Comparison of ENCODE assay signal across 1 cellular context in the genomic region with DNA sequence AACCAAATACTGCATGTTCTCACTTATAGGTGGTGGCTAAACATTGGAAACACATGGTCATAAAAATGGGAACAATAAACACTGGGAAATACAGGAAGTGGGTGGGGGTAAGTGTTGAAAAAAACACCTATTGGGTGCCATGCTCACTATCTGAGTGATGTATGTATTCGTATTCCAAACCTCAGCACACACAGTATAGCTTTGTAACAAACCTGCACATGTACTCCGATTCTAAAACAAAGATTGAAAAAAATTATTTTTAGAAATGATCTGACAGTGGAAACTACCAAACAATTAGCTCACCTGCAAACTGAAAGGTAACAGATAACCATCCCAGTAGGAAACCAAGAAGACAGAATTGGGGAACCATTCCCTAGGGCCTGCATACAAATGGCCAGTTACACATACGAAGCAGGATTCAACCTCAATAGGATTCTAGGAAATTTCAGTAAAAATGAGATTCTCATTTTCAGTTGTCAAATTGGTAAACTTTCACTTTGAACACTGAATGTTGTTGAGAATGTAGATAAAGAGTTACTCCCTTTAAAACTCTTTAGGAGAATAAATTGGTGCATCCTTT.
A peak's percentile ranks its signal among the peaks of the same experiment; 100 is the strongest.
TF ChIP-seq lines count a peak whose summit lies in the region.

No MANE protein-coding gene starts in this region.

TF ChIP-seq in GM12878, 131 proteins besides CTCF, POLR2A, EP300 and RAD21 (continued from another document):
- TF ChIP-seq PBX3 (IDR thresholded peaks at IDR 0.05; ENCODE audit: insufficient replicate concordance, low read depth, low read length) (no peak), MEF2A (IDR thresholded peaks at IDR 0.05; ENCODE audit: insufficient read depth, low read depth, low read length) (peak; percentile 57; the same call in 1 of the 2 replicates)
